21 cellular contexts compared by ENCODE assay signal in genomic region chr4:35465096-35465495, GRCh38.
A peak's percentile ranks its signal among the peaks of the same experiment; 100 is the strongest.
DNase-seq lines count a peak whose midpoint lies in the region; ATAC-seq and TF ChIP-seq lines count a peak whose summit lies in the region.
"Had no signal": no experiment of that assay in that cellular context is flagged by ENCODE, and none has a peak within 500 bp of the region (broad histone marks: within the 10 kb centered on the region; RNA-seq: fewer than 3 reads in every experiment).

No MANE protein-coding gene starts in this region.

- no peaks in the 10 kb centered on the region for H3K27me3 ChIP-seq in upper lobe of right lung
- H3K27me3 ChIP-seq: adrenal gland, body of pancreas had no signal

- no peaks in the 10 kb centered on the region for H3K9me3 ChIP-seq in upper lobe of right lung
- H3K9me3 ChIP-seq: adrenal gland, body of pancreas had no signal

- no peaks in the 10 kb centered on the region for H3K36me3 ChIP-seq in upper lobe of right lung
- H3K36me3 ChIP-seq: adrenal gland had no signal

- peak overlapping the region; percentile 34 for H3K27ac ChIP-seq in angular gyrus (ENCODE audit: low read depth, low read length)
- no peak overlapping the region for H3K27ac ChIP-seq in upper lobe of right lung
- H3K27ac ChIP-seq: adrenal gland, body of pancreas, PC-9 had no signal

- H3K4me1 ChIP-seq in upper lobe of right lung, result no peaks in the 10 kb centered on the region
- H3K4me1 ChIP-seq: adrenal gland, body of pancreas had no signal

- no peak overlapping the region for H3K4me3 ChIP-seq in upper lobe of right lung
- H3K4me3 ChIP-seq: adrenal gland, body of pancreas, PC-9 had no signal

- no peak for TF ChIP-seq CTCF in upper lobe of right lung (IDR thresholded peaks at IDR 0.05)

- DNase-seq in Ammon's horn (ENCODE audit: low spot score) (peak; percentile 24), HT1080 (ENCODE audit: low read depth) (peak; percentile 11), midbrain (lab: John Stamatoyannopoulos, UW) (peak; percentile 61), upper lobe of right lung (no peak), NCI-H748 treated with DMSO at 0.1 percent for 48 hours (lab: John Stamatoyannopoulos, UW) (no peak), NAMALWA (ENCODE audit: low spot score) (no peak)
- DNase-seq: activated CD4-positive, CD25-positive, alpha-beta regulatory T cell treated with anti-CD3 and anti-CD28 coated beads, Interleukin-2, amount 50 U/mL, for 72 hours; activated CD8-positive, alpha-beta T cell treated with anti-CD3 and anti-CD28 coated beads for 36 hours; activated naive CD4-positive, alpha-beta T cell treated with anti-CD3 and anti-CD28 coated beads, Interleukin-2, amount 10 ng/mL, durations not matched to agents 7 days and 5 days; adrenal gland; body of pancreas; Calu3; DND-41; left cardiac atrium; NCI-H1436 treated with DMSO at 0.1 percent for 48 hours; NCI-H510A; PC-9; SHP77 had no signal

- intact Hi-C loops in upper lobe of right lung (cut with DNase I), result no loop called here

- ATAC-seq in upper lobe of right lung, result no peak
- no peak for ATAC-seq in HG03521 (IDR thresholded peaks at IDR 0.05; ENCODE audit: unreplicated experiment)
- ATAC-seq: activated CD8-positive, alpha-beta T cell treated with anti-CD3 and anti-CD28 coated beads for 36 hours; body of pancreas; left cardiac atrium; stimulated activated effector memory CD8-positive, alpha-beta T cell treated with anti-CD3 and anti-CD28 coated beads, Interleukin-12 subunit alpha, Interleukin-12 subunit beta, amount 100 ng/mL, for 72 hours had no signal

Comparison
In these comparisons a context has a peak if more than half of its experiments do, and no peak if none do; other contexts are left out.
1. DNase-seq: peak in Ammon's horn (single experiment), HT1080 (single experiment) and midbrain (single experiment); none in upper lobe of right lung (single experiment), NCI-H748 treated with DMSO at 0.1 percent for 48 hours (single experiment) and NAMALWA (single experiment).